32 cellular contexts compared by ENCODE assay signal in the genomic region with DNA sequence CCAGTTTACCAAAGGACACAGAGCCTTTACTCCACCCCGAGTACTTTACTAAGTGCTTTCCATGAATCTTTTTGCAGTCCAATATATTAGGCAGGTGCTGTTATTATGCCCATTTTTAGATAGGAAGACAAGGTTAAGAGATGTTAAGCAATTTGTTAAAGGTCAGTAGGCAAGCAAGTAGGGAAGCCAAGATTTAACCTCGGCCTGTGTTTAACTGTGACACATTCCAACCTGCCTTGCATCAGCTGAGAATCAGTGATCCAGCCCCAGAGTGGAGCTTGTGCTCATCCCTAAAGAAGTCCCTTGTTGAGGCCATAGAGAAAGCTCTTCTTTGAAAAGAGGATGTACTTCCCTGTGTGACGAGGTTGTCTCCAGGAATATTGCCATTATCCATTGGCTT.
"Had no signal": no experiment of that assay in that cellular context is flagged by ENCODE, and none has a peak within 500 bp of the region (broad histone marks: within the 10 kb centered on the region; RNA-seq: fewer than 3 reads in every experiment).

No MANE protein-coding gene starts in this region.

- H3K4me3 Mint-ChIP-seq: activated B cell treated with CpG ODN at 0.5 μM for 24 hours; activated CD4-positive, alpha-beta memory T cell treated with anti-CD3 and anti-CD28 coated beads, Interleukin-2, amount 10 ng/mL, durations not matched to agents 7 days and 5 days; activated CD4-positive, alpha-beta T cell treated with anti-CD3 and anti-CD28 coated beads, Interleukin-2, amount 10 ng/mL, durations not matched to agents 7 days and 5 days; activated CD8-positive, alpha-beta memory T cell treated with anti-CD3 and anti-CD28 coated beads, Interleukin-2, amount 10 ng/mL, durations not matched to agents 7 days and 5 days; activated CD8-positive, alpha-beta T cell treated with anti-CD3 and anti-CD28 coated beads, Interleukin-2, amount 10 ng/mL, durations not matched to agents 7 days and 5 days; activated naive CD4-positive, alpha-beta T cell treated with anti-CD3 and anti-CD28 coated beads, Interleukin-2, amount 10 ng/mL, durations not matched to agents 7 days and 5 days; activated naive CD4-positive, alpha-beta T cell treated with anti-CD3 and anti-CD28 coated beads, Interleukin-2, amount 50 U/mL, for 24 hours; activated naive CD8-positive, alpha-beta T cell; activated naive CD8-positive, alpha-beta T cell treated with anti-CD3 and anti-CD28 coated beads, Interleukin-2, amount 10 ng/mL, durations not matched to agents 7 days and 5 days; activated naive CD8-positive, alpha-beta T cell treated with anti-CD3 and anti-CD28 coated beads, Interleukin-2, amount 50 U/mL, for 24 hours; activated T-cell treated with anti-CD3 and anti-CD28 coated beads, Interleukin-2, amount 50 U/mL, for 24 hours; T-cell; T-helper 2 cell treated with Interferon-gamma antibody and Interleukin-4, amounts not matched to agents 5 μg/mL and 100 μg/mL, for 36 hours had no signal

- H3K27me3 Mint-ChIP-seq: activated B cell treated with CpG ODN at 0.5 μM for 24 hours; activated CD4-positive, alpha-beta memory T cell treated with anti-CD3 and anti-CD28 coated beads, Interleukin-2, amount 10 ng/mL, durations not matched to agents 7 days and 5 days; activated CD4-positive, alpha-beta T cell treated with anti-CD3 and anti-CD28 coated beads, Interleukin-2, amount 10 ng/mL, durations not matched to agents 7 days and 5 days; activated CD8-positive, alpha-beta memory T cell treated with anti-CD3 and anti-CD28 coated beads, Interleukin-2, amount 10 ng/mL, durations not matched to agents 7 days and 5 days; activated naive CD4-positive, alpha-beta T cell treated with anti-CD3 and anti-CD28 coated beads, Interleukin-2, amount 50 U/mL, for 24 hours; activated naive CD8-positive, alpha-beta T cell; activated naive CD8-positive, alpha-beta T cell treated with anti-CD3 and anti-CD28 coated beads, Interleukin-2, amount 10 ng/mL, durations not matched to agents 7 days and 5 days; activated naive CD8-positive, alpha-beta T cell treated with anti-CD3 and anti-CD28 coated beads, Interleukin-2, amount 50 U/mL, for 24 hours; activated T-cell treated with anti-CD3 and anti-CD28 coated beads, Interleukin-2, amount 50 U/mL, for 24 hours; T-cell had no signal

- H3K27ac Mint-ChIP-seq: activated B cell treated with CpG ODN at 0.5 μM for 24 hours; activated CD4-positive, alpha-beta memory T cell treated with anti-CD3 and anti-CD28 coated beads, Interleukin-2, amount 10 ng/mL, durations not matched to agents 7 days and 5 days; activated CD4-positive, alpha-beta T cell treated with anti-CD3 and anti-CD28 coated beads, Interleukin-2, amount 10 ng/mL, durations not matched to agents 7 days and 5 days; activated CD8-positive, alpha-beta memory T cell treated with anti-CD3 and anti-CD28 coated beads, Interleukin-2, amount 10 ng/mL, durations not matched to agents 7 days and 5 days; activated CD8-positive, alpha-beta T cell treated with anti-CD3 and anti-CD28 coated beads, Interleukin-2, amount 10 ng/mL, durations not matched to agents 7 days and 5 days; activated naive CD4-positive, alpha-beta T cell treated with anti-CD3 and anti-CD28 coated beads, Interleukin-2, amount 10 ng/mL, durations not matched to agents 7 days and 5 days; activated naive CD4-positive, alpha-beta T cell treated with anti-CD3 and anti-CD28 coated beads, Interleukin-2, amount 50 U/mL, for 24 hours; activated naive CD8-positive, alpha-beta T cell; activated naive CD8-positive, alpha-beta T cell treated with anti-CD3 and anti-CD28 coated beads, Interleukin-2, amount 10 ng/mL, durations not matched to agents 7 days and 5 days; activated naive CD8-positive, alpha-beta T cell treated with anti-CD3 and anti-CD28 coated beads, Interleukin-2, amount 50 U/mL, for 24 hours; activated T-cell treated with anti-CD3 and anti-CD28 coated beads, Interleukin-2, amount 50 U/mL, for 24 hours; activated T-helper 2 cell treated with anti-CD3 and anti-CD28 coated beads, Interferon-gamma antibody, Interleukin-2, Interleukin-4, amounts not matched to agents 10 μg/mL and 5 μg/mL and 100 μg/mL, durations not matched to agents 14 hours and 24 hours and 36 hours; brain; T-cell; T-helper 2 cell treated with Interferon-gamma antibody and Interleukin-4, amounts not matched to agents 5 μg/mL and 100 μg/mL, for 36 hours had no signal

- ATAC-seq: activated CD8-positive, alpha-beta memory T cell treated with anti-CD3 and anti-CD28 coated beads, Interleukin-2, amount 10 ng/mL, durations not matched to agents 7 days and 5 days; activated CD8-positive, alpha-beta T cell treated with anti-CD3 and anti-CD28 coated beads, Interleukin-2, amount 10 ng/mL, durations not matched to agents 7 days and 5 days; activated naive CD8-positive, alpha-beta T cell treated with anti-CD3 and anti-CD28 coated beads, Interleukin-2, amount 50 U/mL, for 24 hours; T-cell had no signal

- H3K27ac ChIP-seq: ascending aorta, VCaP had no signal

- H3K4me1 ChIP-seq: ascending aorta had no signal

- FAIRE-seq: TTC549 had no signal

- H3K9me3 ChIP-seq: ascending aorta had no signal

- H3K36me3 ChIP-seq: ascending aorta had no signal

- DNase-seq: activated B cell treated with CpG ODN at 0.5 μM for 24 hours; activated CD4-positive, alpha-beta memory T cell treated with anti-CD3 and anti-CD28 coated beads, Interleukin-2, amount 10 ng/mL, durations not matched to agents 7 days and 5 days; activated CD4-positive, alpha-beta T cell treated with anti-CD3 and anti-CD28 coated beads for 48 hours; activated CD4-positive, alpha-beta T cell treated with anti-CD3 and anti-CD28 coated beads, Interleukin-2, amount 10 ng/mL, durations not matched to agents 7 days and 5 days; activated CD4-positive, alpha-beta T cell treated with anti-CD3 and anti-CD28 coated beads, Interleukin-2, amount 50 U/mL, for 48 hours; activated CD4-positive, CD25-positive, alpha-beta regulatory T cell treated with anti-CD3 and anti-CD28 coated beads, Interleukin-2, amount 50 U/mL, for 72 hours; activated CD8-positive, alpha-beta memory T cell treated with anti-CD3 and anti-CD28 coated beads for 24 hours; activated CD8-positive, alpha-beta memory T cell treated with anti-CD3 and anti-CD28 coated beads, Interleukin-2, amount 10 ng/mL, durations not matched to agents 7 days and 5 days; activated CD8-positive, alpha-beta memory T cell treated with anti-CD3 and anti-CD28 coated beads, Interleukin-2, amount 50 U/mL, for 48 hours; activated CD8-positive, alpha-beta T cell treated with anti-CD3 and anti-CD28 coated beads, Interleukin-2, amount 10 ng/mL, durations not matched to agents 7 days and 5 days; activated effector memory CD4-positive, alpha-beta T cell treated with Interleukin-2 at 50 U/mL for 16 hours; activated gamma-delta T cell; activated naive CD4-positive, alpha-beta T cell treated with anti-CD3 and anti-CD28 coated beads, Interleukin-2, amount 10 ng/mL, durations not matched to agents 7 days and 5 days; activated naive CD4-positive, alpha-beta T cell treated with Interleukin-2 at 50 U/mL for 16 hours; activated naive CD8-positive, alpha-beta T cell treated with anti-CD3 and anti-CD28 coated beads, Interleukin-2, amount 10 ng/mL, durations not matched to agents 7 days and 5 days; activated naive CD8-positive, alpha-beta T cell treated with anti-CD3 and anti-CD28 coated beads, Interleukin-2, amount 50 U/mL, for 24 hours; activated T-cell treated with anti-CD3 and anti-CD28 coated beads, Interleukin-2, amount 50 U/mL, for 24 hours; activated T-cell treated with anti-CD3 and anti-CD28 coated beads, Interleukin-2, amount 50 U/mL, for 48 hours; amygdala; anterior cingulate cortex; central memory CD4-positive, alpha-beta T cell; T-cell; T-helper 2 cell; T-helper 9 cell had no signal

- H3K27me3 ChIP-seq: ascending aorta had no signal

- H3K4me1 Mint-ChIP-seq: activated B cell treated with CpG ODN at 0.5 μM for 24 hours; activated CD4-positive, alpha-beta memory T cell treated with anti-CD3 and anti-CD28 coated beads, Interleukin-2, amount 10 ng/mL, durations not matched to agents 7 days and 5 days; activated CD4-positive, alpha-beta T cell treated with anti-CD3 and anti-CD28 coated beads, Interleukin-2, amount 10 ng/mL, durations not matched to agents 7 days and 5 days; activated CD8-positive, alpha-beta memory T cell treated with anti-CD3 and anti-CD28 coated beads, Interleukin-2, amount 10 ng/mL, durations not matched to agents 7 days and 5 days; activated naive CD4-positive, alpha-beta T cell treated with anti-CD3 and anti-CD28 coated beads, Interleukin-2, amount 10 ng/mL, durations not matched to agents 7 days and 5 days; activated naive CD4-positive, alpha-beta T cell treated with anti-CD3 and anti-CD28 coated beads, Interleukin-2, amount 50 U/mL, for 24 hours; activated naive CD8-positive, alpha-beta T cell treated with anti-CD3 and anti-CD28 coated beads, Interleukin-2, amount 10 ng/mL, durations not matched to agents 7 days and 5 days; activated naive CD8-positive, alpha-beta T cell treated with anti-CD3 and anti-CD28 coated beads, Interleukin-2, amount 50 U/mL, for 24 hours; T-cell had no signal

- H3K36me3 Mint-ChIP-seq: activated CD8-positive, alpha-beta memory T cell treated with anti-CD3 and anti-CD28 coated beads, Interleukin-2, amount 10 ng/mL, durations not matched to agents 7 days and 5 days; activated naive CD4-positive, alpha-beta T cell treated with anti-CD3 and anti-CD28 coated beads, Interleukin-2, amount 10 ng/mL, durations not matched to agents 7 days and 5 days; activated naive CD4-positive, alpha-beta T cell treated with anti-CD3 and anti-CD28 coated beads, Interleukin-2, amount 50 U/mL, for 24 hours; activated naive CD8-positive, alpha-beta T cell treated with anti-CD3 and anti-CD28 coated beads, Interleukin-2, amount 10 ng/mL, durations not matched to agents 7 days and 5 days; brain had no signal

- H3K4me3 ChIP-seq: ascending aorta had no signal

- H3K9me3 Mint-ChIP-seq: activated B cell treated with CpG ODN at 0.5 μM for 24 hours; activated CD4-positive, alpha-beta memory T cell treated with anti-CD3 and anti-CD28 coated beads, Interleukin-2, amount 10 ng/mL, durations not matched to agents 7 days and 5 days; activated CD4-positive, alpha-beta T cell treated with anti-CD3 and anti-CD28 coated beads, Interleukin-2, amount 10 ng/mL, durations not matched to agents 7 days and 5 days; activated naive CD4-positive, alpha-beta T cell treated with anti-CD3 and anti-CD28 coated beads, Interleukin-2, amount 10 ng/mL, durations not matched to agents 7 days and 5 days; activated naive CD4-positive, alpha-beta T cell treated with anti-CD3 and anti-CD28 coated beads, Interleukin-2, amount 50 U/mL, for 24 hours; activated naive CD8-positive, alpha-beta T cell treated with anti-CD3 and anti-CD28 coated beads, Interleukin-2, amount 10 ng/mL, durations not matched to agents 7 days and 5 days; activated naive CD8-positive, alpha-beta T cell treated with anti-CD3 and anti-CD28 coated beads, Interleukin-2, amount 50 U/mL, for 24 hours; activated T-cell treated with anti-CD3 and anti-CD28 coated beads, Interleukin-2, amount 50 U/mL, for 24 hours; activated T-helper 2 cell treated with anti-CD3 and anti-CD28 coated beads, Interferon-gamma antibody, Interleukin-2, Interleukin-4, amounts not matched to agents 10 μg/mL and 5 μg/mL and 100 μg/mL, durations not matched to agents 14 hours and 24 hours and 36 hours; brain; T-cell; T-helper 2 cell treated with Interferon-gamma antibody and Interleukin-4, amounts not matched to agents 5 μg/mL and 100 μg/mL, for 36 hours had no signal
